21 cellular contexts compared by ENCODE assay signal in the genomic region with DNA sequence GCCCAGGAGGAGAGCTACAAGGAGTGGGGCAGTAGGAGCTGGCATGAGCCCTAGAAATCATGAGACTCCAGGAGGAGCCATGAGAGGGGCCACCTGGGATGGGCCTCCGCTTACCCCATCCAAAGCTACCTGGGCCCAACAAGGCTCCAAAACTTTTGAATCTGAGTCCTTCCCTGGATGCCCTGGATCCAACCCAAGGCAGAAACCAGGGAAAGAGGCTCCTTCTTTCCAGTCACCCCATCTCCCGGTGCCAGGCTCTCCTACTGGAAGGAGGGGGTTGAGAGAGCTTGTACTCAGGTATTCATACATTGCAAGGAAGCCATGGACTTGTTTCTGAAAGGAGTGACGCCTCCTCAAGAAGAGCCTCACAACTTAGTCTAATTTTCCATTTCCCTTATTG. TPM values are rescaled to one million over a fixed set of nuclear protein-coding genes. Genes with fewer than 3 reads are reported as not detected.
DNase-seq lines count a peak whose midpoint lies in the region; ATAC-seq lines count a peak whose summit lies in the region.
"Had no signal": no experiment of that assay in that cellular context is flagged by ENCODE, and none has a peak within 500 bp of the region (broad histone marks: within the 10 kb centered on the region; RNA-seq: fewer than 3 reads in every experiment).

No MANE protein-coding gene starts in this region.

- no peaks in the 10 kb centered on the region for H3K4me1 ChIP-seq in HAP-1
- H3K4me1 ChIP-seq: gastroesophageal sphincter, SJCRH30, testis had no signal

- no peak overlapping the region for H3K4me3 ChIP-seq in HAP-1
- H3K4me3 ChIP-seq: gastroesophageal sphincter, K562, SJCRH30, testis had no signal

- H3K27me3 Mint-ChIP-seq in activated T-cell treated with anti-CD3 and anti-CD28 coated beads, Interleukin-2, amount 50 U/mL, for 72 hours (ENCODE audit: low read depth) = no peaks in the 10 kb centered on the region
- no peaks in the 10 kb centered on the region for H3K27me3 Mint-ChIP-seq in activated naive CD8-positive, alpha-beta T cell treated with anti-CD3 and anti-CD28 coated beads, Interleukin-2, amount 50 U/mL, for 24 hours

- H3K4me3 Mint-ChIP-seq in activated T-cell treated with anti-CD3 and anti-CD28 coated beads, Interleukin-2, amount 50 U/mL, for 72 hours = peak overlapping the region; percentile 82 to 83
- peak overlapping the region; percentile 70 for H3K4me3 Mint-ChIP-seq in activated naive CD8-positive, alpha-beta T cell treated with anti-CD3 and anti-CD28 coated beads, Interleukin-2, amount 50 U/mL, for 24 hours
- H3K4me3 Mint-ChIP-seq in stimulated activated effector memory CD8-positive, alpha-beta T cell treated with anti-CD3 and anti-CD28 coated beads, Interleukin-12 subunit alpha, Interleukin-12 subunit beta, amount 100 ng/mL, for 72 hours = peak overlapping the region; percentile 72
- H3K4me3 Mint-ChIP-seq: neural crest cell had no signal

- H3K36me3 ChIP-seq in KOPT-K1 (ENCODE audit: insufficient read depth, low read length) (no peaks in the 10 kb centered on the region), HAP-1 (replicated peaks) (no peaks in the 10 kb centered on the region)
- H3K36me3 ChIP-seq: gastroesophageal sphincter, SJCRH30 had no signal

- peak overlapping the region; percentile 76 for H3K27ac ChIP-seq in KOPT-K1 (ENCODE audit: low read depth, low read length, poor library complexity, severe bottlenecking)
- H3K27ac ChIP-seq: gastroesophageal sphincter, SJCRH30, testis had no signal

- H3K36me3 Mint-ChIP-seq in activated T-cell treated with anti-CD3 and anti-CD28 coated beads, Interleukin-2, amount 50 U/mL, for 72 hours (ENCODE audit: insufficient read depth in 2 of 2) = peaks cover 4 to 11% of the 10 kb centered on the region in 2 donors
- peaks cover 18% of the 10 kb centered on the region for H3K36me3 Mint-ChIP-seq in activated naive CD8-positive, alpha-beta T cell treated with anti-CD3 and anti-CD28 coated beads, Interleukin-2, amount 50 U/mL, for 24 hours (ENCODE audit: low read depth)
- H3K36me3 Mint-ChIP-seq in stimulated activated effector memory CD8-positive, alpha-beta T cell treated with anti-CD3 and anti-CD28 coated beads, Interleukin-12 subunit alpha, Interleukin-12 subunit beta, amount 100 ng/mL, for 72 hours = no peaks in the 10 kb centered on the region

- ATAC-seq in activated T-cell treated with anti-CD3 and anti-CD28 coated beads, Interleukin-2, amount 50 U/mL, for 72 hours (replicated peaks in 1 of 2) = no peak
- no peak for ATAC-seq in activated naive CD8-positive, alpha-beta T cell treated with anti-CD3 and anti-CD28 coated beads, Interleukin-2, amount 50 U/mL, for 24 hours
- ATAC-seq in stimulated activated effector memory CD8-positive, alpha-beta T cell treated with anti-CD3 and anti-CD28 coated beads, Interleukin-12 subunit alpha, Interleukin-12 subunit beta, amount 100 ng/mL, for 72 hours = no peak
- ATAC-seq: gastroesophageal sphincter, K562, PC-3 had no signal

- no peaks in the 10 kb centered on the region for H3K27me3 ChIP-seq in HAP-1 (ENCODE audit: low read depth)
- H3K27me3 ChIP-seq: SJCRH30, testis had no signal

- peak overlapping the region; percentile 89 for H3K27ac Mint-ChIP-seq in activated T-cell treated with anti-CD3 and anti-CD28 coated beads, Interleukin-2, amount 50 U/mL, for 72 hours
- H3K27ac Mint-ChIP-seq in activated naive CD8-positive, alpha-beta T cell treated with anti-CD3 and anti-CD28 coated beads, Interleukin-2, amount 50 U/mL, for 24 hours = peak overlapping the region; percentile 88
- peak overlapping the region; percentile 85 for H3K27ac Mint-ChIP-seq in stimulated activated effector memory CD8-positive, alpha-beta T cell treated with anti-CD3 and anti-CD28 coated beads, Interleukin-12 subunit alpha, Interleukin-12 subunit beta, amount 100 ng/mL, for 72 hours

- H3K9me3 ChIP-seq in KOPT-K1 (ENCODE audit: insufficient read depth, low read length, poor library complexity, severe bottlenecking) (peaks cover 2% of the 10 kb centered on the region), HAP-1 (no peaks in the 10 kb centered on the region)
- H3K9me3 ChIP-seq: gastroesophageal sphincter, SJCRH30, testis had no signal

- peaks cover 100% of the 10 kb centered on the region for H3K4me1 Mint-ChIP-seq in activated T-cell treated with anti-CD3 and anti-CD28 coated beads, Interleukin-2, amount 50 U/mL, for 72 hours (ENCODE audit: low read depth)
- H3K4me1 Mint-ChIP-seq in activated naive CD8-positive, alpha-beta T cell treated with anti-CD3 and anti-CD28 coated beads, Interleukin-2, amount 50 U/mL, for 24 hours = peaks cover 93% of the 10 kb centered on the region
- H3K4me1 Mint-ChIP-seq in stimulated activated effector memory CD8-positive, alpha-beta T cell treated with anti-CD3 and anti-CD28 coated beads, Interleukin-12 subunit alpha, Interleukin-12 subunit beta, amount 100 ng/mL, for 72 hours = peaks cover 77% of the 10 kb centered on the region
- H3K4me1 Mint-ChIP-seq: neural crest cell had no signal

- peaks cover 0 to 4% of the 10 kb centered on the region in 2 donors for H3K9me3 Mint-ChIP-seq in activated T-cell treated with anti-CD3 and anti-CD28 coated beads, Interleukin-2, amount 50 U/mL, for 72 hours
- H3K9me3 Mint-ChIP-seq in activated naive CD8-positive, alpha-beta T cell treated with anti-CD3 and anti-CD28 coated beads, Interleukin-2, amount 50 U/mL, for 24 hours = peaks cover 3% of the 10 kb centered on the region
- H3K9me3 Mint-ChIP-seq in stimulated activated effector memory CD8-positive, alpha-beta T cell treated with anti-CD3 and anti-CD28 coated beads, Interleukin-12 subunit alpha, Interleukin-12 subunit beta, amount 100 ng/mL, for 72 hours = no peaks in the 10 kb centered on the region
- H3K9me3 Mint-ChIP-seq: neural crest cell had no signal

- in situ Hi-C loops in HAP-1 (cut with MboI; ENCODE audit: low sequenced_read_pairs) = no loop called here

- no peak for DNase-seq in activated T-cell treated with anti-CD3 and anti-CD28 coated beads, Interleukin-2, amount 50 U/mL, for 72 hours
- DNase-seq in activated T-cell treated with anti-CD3 and anti-CD28 coated beads, Interleukin-2, amount 50 U/mL, for 48 hours = no peak
- DNase-seq in activated naive CD8-positive, alpha-beta T cell treated with anti-CD3 and anti-CD28 coated beads, Interleukin-2, amount 50 U/mL, for 24 hours = no peak
- DNase-seq in stimulated activated effector memory CD8-positive, alpha-beta T cell treated with anti-CD3 and anti-CD28 coated beads, Interleukin-12 subunit alpha, Interleukin-12 subunit beta, amount 100 ng/mL, for 72 hours (ENCODE audit: low spot score in 2 of 2) = no peak
- DNase-seq in HAP-1 (ENCODE audit: low spot score in 2 of 2) = no peak
- DNase-seq in SK-N-DZ (ENCODE audit: low spot score) = no peak
- no peak for DNase-seq in C1 segment of cervical spinal cord (lab: John Stamatoyannopoulos, UW)
- DNase-seq: amygdala, DMS79 treated with DMSO at 0.1 percent for 48 hours, mesendoderm, NCI-H1694 treated with DMSO at 0.1 percent for 48 hours, NCI-H226, PC-3, SJCRH30, T1000, testis had no signal

RNA-seq across cellular contexts. Expression of a gene that starts 7.8 kb away (rescaled TPM):
- 10 to 100 TPM; 37.0 to 55.4 TPM for total RNA-seq in activated T-cell treated with anti-CD3 and anti-CD28 coated beads, Interleukin-2, amount 50 U/mL, for 72 hours
- polyA plus RNA-seq in SK-N-DZ (2014; cell fraction: cytosol; rRNA removed) = not detected in 2 replicates
- polyA plus RNA-seq in SK-N-DZ (2014; cell fraction: nucleus; rRNA removed) = not detected in 2 replicates
- total RNA-seq: K562, neural crest cell, PC-3, SJCRH30 had no signal
- polyA plus RNA-seq: AG04450, K562 had no signal

RNA-seq across cellular contexts. Expression of a gene that starts 45.5 kb away (rescaled TPM):
- 1 to 10 TPM in 1 of 2 donors, under 1 TPM in 1; 0.91 to 1.6 TPM for total RNA-seq in activated T-cell treated with anti-CD3 and anti-CD28 coated beads, Interleukin-2, amount 50 U/mL, for 72 hours
- polyA plus RNA-seq in SK-N-DZ (2014; cell fraction: cytosol; rRNA removed) = not detected in 2 replicates
- 0.30 TPM in 1 of 2 replicates, not detected in the other for polyA plus RNA-seq in SK-N-DZ (2014; cell fraction: nucleus; rRNA removed)
- total RNA-seq: K562, SJCRH30 had no signal
- polyA plus RNA-seq: AG04450, K562 had no signal
